7 cellular contexts compared by ENCODE assay signal in the genomic region with DNA sequence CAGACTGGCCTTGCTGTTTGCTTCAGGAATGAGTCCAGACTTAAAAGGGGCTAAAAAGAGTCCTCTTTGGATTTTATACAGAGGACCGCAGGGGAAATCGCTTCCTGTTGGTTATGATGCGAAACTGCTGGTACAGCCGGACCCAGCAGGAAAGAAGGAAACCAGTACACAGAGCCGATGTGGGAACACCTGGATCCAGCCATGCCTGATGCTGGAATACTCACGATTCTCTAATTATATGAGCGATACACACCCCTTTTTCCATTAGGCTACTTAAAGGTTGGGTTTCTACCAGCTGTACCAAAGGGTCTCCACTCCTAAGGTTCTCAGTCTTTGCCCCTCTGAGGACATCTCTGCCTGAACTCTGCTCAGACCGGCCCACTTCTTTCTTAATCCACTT.
"Had no signal": no experiment of that assay in that cellular context is flagged by ENCODE, and none has a peak within 500 bp of the region (broad histone marks: within the 10 kb centered on the region; RNA-seq: fewer than 3 reads in every experiment).

No MANE protein-coding gene starts in this region.

- H3K4me3 Mint-ChIP-seq: HFFc6 had no signal

- H3K9me3 Mint-ChIP-seq: HFFc6, IgD-negative memory B cell had no signal

- DNase-seq: GOT3, H7, HFFc6, KBM-7 had no signal

- H3K27ac Mint-ChIP-seq: HFFc6 had no signal

- H3K4me3 ChIP-seq: HAP-1 had no signal

- ATAC-seq: HCT116 had no signal

- H3K27me3 Mint-ChIP-seq: IgD-negative memory B cell had no signal

- H3K9me3 ChIP-seq: HAP-1 had no signal

- H3K4me1 ChIP-seq: HAP-1 had no signal
